8 cellular contexts compared by ENCODE assay signal in genomic region chr9:32384364-32385134, GRCh38. TPM values are rescaled to one million over a fixed set of nuclear protein-coding genes. Genes with fewer than 3 reads are reported as not detected.
DNase-seq lines count a peak whose midpoint lies in the region; ATAC-seq and TF ChIP-seq lines count a peak whose summit lies in the region.

TSS of gene ACO1 (plus strand) at chr9:32384643. CDS start at chr9:32405507, 20,864 bp downstream.

- BruUV-seq in IMR-90 (replicated peaks; lab: Mats Ljungman, UMichigan), result no TSS peak

- WGBS in IMR-90 (ENCODE audit: extremely low coverage in 2 of 2, insufficient read length in 1 of 2), 2 experiments, result 0% methylated on average over 17 of the region's 71 CpGs; no CpG with 5 or more reads in 1 of the 2 experiments

- ATAC-seq in GM21576 (IDR thresholded peaks at IDR 0.05; ENCODE audit: unreplicated experiment), result peak; percentile 97
- ATAC-seq in IMR-90 (ENCODE audit: low read depth), result peak; percentile 96
- peak; percentile 94 for ATAC-seq in activated T-helper 17 cell treated with anti-CD3 and anti-CD28 coated beads, Interleukin-2, amount 50 U/mL, for 72 hours (replicated peaks)
- ATAC-seq in natural killer cell, result peak; percentile 97 to 98 (median 98)

- TF ChIP-seq RAD21 in IMR-90 (IDR thresholded peaks at IDR 0.05; ENCODE audit: low read length), result no peak

- H3K27ac ChIP-seq in IMR-90 (ENCODE audit: insufficient read depth, low read length), result peak within 1 kb of the TSS; percentile 97

- peak within 1 kb of the TSS; percentile 81 for H3K4me3 Mint-ChIP-seq in activated T-helper 17 cell treated with anti-CD3 and anti-CD28 coated beads, Interleukin-2, amount 50 U/mL, for 72 hours
- peak within 1 kb of the TSS; percentile 85 for H3K4me3 Mint-ChIP-seq in natural killer cell

- H3K4me1 ChIP-seq in IMR-90 (ENCODE audit: control insufficient read depth, insufficient read depth, low read length), result peaks cover 19% of the 10 kb centered on the region

- peaks cover 9% of the 10 kb centered on the region for H3K27me3 Mint-ChIP-seq in activated T-helper 17 cell treated with anti-CD3 and anti-CD28 coated beads, Interleukin-2, amount 50 U/mL, for 72 hours
- peaks cover 12 to 32% of the 10 kb centered on the region in 2 donors for H3K27me3 Mint-ChIP-seq in natural killer cell (ENCODE audit: low read depth in 2 of 2)

- no peaks in the 10 kb centered on the region for H3K36me3 Mint-ChIP-seq in activated T-helper 17 cell treated with anti-CD3 and anti-CD28 coated beads, Interleukin-2, amount 50 U/mL, for 72 hours (ENCODE audit: low read depth)
- H3K36me3 Mint-ChIP-seq in natural killer cell, result no peaks in the 10 kb centered on the region

- in situ Hi-C loops in IMR-90 (cut with MboI; ENCODE audit: low sequenced_read_pairs), result loop anchor here (5.0 kb wide), 1 partner anchor 193 kb away; no protein-coding TSS in a partner anchor

- H3K9me3 Mint-ChIP-seq in activated T-helper 17 cell treated with anti-CD3 and anti-CD28 coated beads, Interleukin-2, amount 50 U/mL, for 72 hours, result no peaks in the 10 kb centered on the region
- no peaks in the 10 kb centered on the region for H3K9me3 Mint-ChIP-seq in natural killer cell

- peak within 1 kb of the TSS; percentile 99 for H3K9ac ChIP-seq in IMR-90 (ENCODE audit: low read depth, low read length)

- peak within 1 kb of the TSS; percentile 94 for H2BK5ac ChIP-seq in IMR-90 (ENCODE audit: low read depth, low read length, poor library complexity, severe bottlenecking)

- H3K23ac ChIP-seq in IMR-90 (ENCODE audit: low read depth, low read length), result peak within 1 kb of the TSS; percentile 96

- TF ChIP-seq CTCF in IMR-90 (conservative IDR thresholded peaks at IDR 0.05; ENCODE audit: low read depth, low read length) (no peak), fibroblast of mammary gland (conservative IDR thresholded peaks at IDR 0.05; ENCODE audit: control insufficient read depth, insufficient read depth, low read depth, low read length) (no peak), natural killer cell (IDR thresholded peaks at IDR 0.05) (no peak)

- peak within 1 kb of the TSS; percentile 84 for H2AK5ac ChIP-seq in IMR-90 (ENCODE audit: low read depth, low read length)

- H3K9me3 ChIP-seq in IMR-90 (ENCODE audit: control insufficient read depth, insufficient read depth, low read length), result no peaks in the 10 kb centered on the region

- dilution Hi-C loops in IMR-90 (cut with HindIII; ENCODE audit: low sequenced_read_pairs, unreplicated experiment), result no loop called here

- peak within 1 kb of the TSS; percentile 97 for H3K4me2 ChIP-seq in IMR-90 (ENCODE audit: low read depth, low read length)

- intact Hi-C loops in IMR-90 (cut with micrococcal nuclease) (loop anchor here (1.0 to 2.0 kb wide), 4 partner anchors 11 to 189 kb away; partner anchors contain the start of genes NDUFB6 and RIGI), natural killer cell (cut with micrococcal nuclease) (loop anchor here (1.0 kb wide), 1 partner anchor 189 kb away; the partner anchor contains the start of gene NDUFB6)

- peak within 1 kb of the TSS; percentile 95 for H3K18ac ChIP-seq in IMR-90 (ENCODE audit: low read depth, low read length)

- H3K27ac Mint-ChIP-seq in activated T-helper 17 cell treated with anti-CD3 and anti-CD28 coated beads, Interleukin-2, amount 50 U/mL, for 72 hours, result peak within 1 kb of the TSS; percentile 57
- H3K27ac Mint-ChIP-seq in natural killer cell, result peak within 1 kb of the TSS in 1 of 2 donors; percentile 63

- peak; percentile 75 for DNase-seq in DMS79 treated with DMSO at 0.1 percent for 48 hours (lab: John Stamatoyannopoulos, UW)
- DNase-seq in IMR-90, result peak; percentile 82
- DNase-seq in RKO (ENCODE audit: low spot score), result peak; percentile 87
- DNase-seq in fibroblast of mammary gland (ENCODE audit: low read depth), result peak; percentile 77
- DNase-seq in natural killer cell, result peak; percentile 86
- DNase-seq in stimulated activated naive CD4-positive, alpha-beta T cell (lab: John Stamatoyannopoulos, UW), result peak; percentile 66 to 84 (median 80)

- H3K56ac ChIP-seq in IMR-90 (ENCODE audit: extremely low read depth, insufficient read depth, low read length), result peak within 1 kb of the TSS; percentile 89

- H2AK9ac ChIP-seq in IMR-90 (replicated peaks; ENCODE audit: low read depth, low read length, poor library complexity), result peak within 1 kb of the TSS; percentile 84

- peaks cover 25% of the 10 kb centered on the region for H3K36me3 ChIP-seq in IMR-90 (ENCODE audit: control insufficient read depth, insufficient read depth, low read length)

- H3K9me1 ChIP-seq in IMR-90 (ENCODE audit: insufficient read depth, low read length), result peaks cover 19% of the 10 kb centered on the region

- H4K91ac ChIP-seq in IMR-90 (ENCODE audit: insufficient read depth, low read depth, low read length), result peak within 1 kb of the TSS; percentile 87

- no peaks in the 10 kb centered on the region for H3K27me3 ChIP-seq in IMR-90 (ENCODE audit: control insufficient read depth, insufficient read depth, low read length)

- H2BK120ac ChIP-seq in IMR-90 (ENCODE audit: low read depth, low read length), result peak within 1 kb of the TSS; percentile 90

- peak within 1 kb of the TSS; percentile 92 for H2BK15ac ChIP-seq in IMR-90 (ENCODE audit: low read depth, low read length)

- CTCF ChIA-PET in IMR-90 (lab: Yijun Ruan, JAX), result interaction anchor here (0.9 to 3.1 kb wide), 8 partner anchors 10 to 198 kb away, joined by 3 to 9 read pairs (median 4); no protein-coding TSS in a partner anchor

- peaks cover 40% of the 10 kb centered on the region for H4K20me1 ChIP-seq in IMR-90 (ENCODE audit: insufficient read depth, low read length)

- POLR2A ChIA-PET in IMR-90 (lab: Charles Lee; ENCODE audit: unreplicated experiment), result interaction anchor here (0.6 to 1.0 kb wide), 4 partner anchors 13 to 188 kb away, joined by 3 to 4 read pairs (median 3); no protein-coding TSS in a partner anchor

- H4K8ac ChIP-seq in IMR-90 (ENCODE audit: low read depth in 2 of 2, low read length in 2 of 2), result peak within 1 kb of the TSS; percentile 46 to 85

- H2AFZ ChIP-seq in IMR-90 (replicated peaks; ENCODE audit: low read length, poor library complexity), result peak within 1 kb of the TSS; percentile 98

- H2BK20ac ChIP-seq in IMR-90 (ENCODE audit: low read depth, low read length), result peak within 1 kb of the TSS; percentile 73; the same call in 1 of the 2 replicates

- peak within 1 kb of the TSS; percentile 99 for H3K4me3 ChIP-seq in IMR-90 (ENCODE audit: insufficient read depth, low read depth, low read length)
- H3K4me3 ChIP-seq in fibroblast of mammary gland (ENCODE audit: control insufficient read depth, low read depth, low read length), result peak within 1 kb of the TSS; percentile 87

- H3K4me1 Mint-ChIP-seq in activated T-helper 17 cell treated with anti-CD3 and anti-CD28 coated beads, Interleukin-2, amount 50 U/mL, for 72 hours, result peaks cover 4% of the 10 kb centered on the region
- H3K4me1 Mint-ChIP-seq in natural killer cell, result peaks cover 5 to 12% of the 10 kb centered on the region in 2 donors

- peak within 1 kb of the TSS; percentile 90 for H4K5ac ChIP-seq in IMR-90 (ENCODE audit: low read depth, low read length)

- peak within 1 kb of the TSS; percentile 97 for H3K14ac ChIP-seq in IMR-90 (replicated peaks; ENCODE audit: low read depth, low read length)

- peak within 1 kb of the TSS; percentile 86 for H3K4ac ChIP-seq in IMR-90 (ENCODE audit: low read depth, low read length)

- H3K79me1 ChIP-seq in IMR-90 (ENCODE audit: low read depth in 1 of 2, low read length in 2 of 2), result peaks cover 16 to 43% of the 10 kb centered on the region in 2 experiments

- TF ChIP-seq POLR2A in IMR-90 (IDR thresholded peaks at IDR 0.05; ENCODE audit: low read depth, low read length), result no peak; the same call in 1 of the 2 replicates

TF ChIP-seq in IMR-90, 13 proteins besides CTCF, POLR2A, EP300 and RAD21 (continues in another document):
- peak; percentile 51; the same call in 1 of the 2 replicates for TF ChIP-seq BHLHE40 (IDR thresholded peaks at IDR 0.05; ENCODE audit: low read depth, low read length)
- no peak for TF ChIP-seq NFE2L2 (IDR thresholded peaks at IDR 0.05; ENCODE audit: low read depth, low read length)
- TF ChIP-seq CHD1 (IDR thresholded peaks at IDR 0.05; ENCODE audit: low read depth, low read length), result no peak
- no peak for TF ChIP-seq FOS (IDR thresholded peaks at IDR 0.05; ENCODE audit: low read depth, low read length)
- TF ChIP-seq SMC3 (IDR thresholded peaks at IDR 0.05; ENCODE audit: low read depth, low read length), result no peak
- TF ChIP-seq MAFK (IDR thresholded peaks at IDR 0.05; ENCODE audit: low read depth, low read length), result no peak
- 0 out of 2 replicates have a peak, but pooled peaks have one; percentile 37 for TF ChIP-seq MXI1 (IDR thresholded peaks at IDR 0.05; ENCODE audit: borderline replicate concordance, low read depth, low read length)
- TF ChIP-seq CEBPB (IDR thresholded peaks at IDR 0.05; ENCODE audit: low read depth, low read length), result no peak
- TF ChIP-seq ELK1 (IDR thresholded peaks at IDR 0.05; ENCODE audit: borderline replicate concordance, low read depth, low read length), result no peak
- TF ChIP-seq MAZ (IDR thresholded peaks at IDR 0.05; ENCODE audit: borderline replicate concordance, low read depth, low read length), result peak; percentile 81; the same call in 1 of the 2 replicates
- no peak for TF ChIP-seq RCOR1 (IDR thresholded peaks at IDR 0.05; ENCODE audit: insufficient replicate concordance, low read length)
- TF ChIP-seq RFX5 (IDR thresholded peaks at IDR 0.05; ENCODE audit: low read depth, low read length), result no peak

RNA-seq across cellular contexts. Expression of gene ACO1, which starts in this region (rescaled TPM):
- 140 and 158 TPM in 2 replicates for total RNA-seq in IMR-90 (2012; rRNA removed)
- 77.6 and 85.9 TPM in 2 replicates for polyA plus RNA-seq in IMR-90 (2012; rRNA removed)
- polyA plus RNA-seq in IMR-90 (2012; cell fraction: cytosol; rRNA removed), result 51.2 and 73.8 TPM in 2 replicates
- 25.2 and 63.2 TPM in 2 replicates for polyA plus RNA-seq in IMR-90 (2012; cell fraction: nucleus; rRNA removed; ENCODE audit: low replicate concordance)
- 10 to 100 TPM in 1 of 2 donors, 1 to 10 TPM in 1; 9.4 to 11.8 TPM for total RNA-seq in activated T-helper 17 cell treated with anti-CD3 and anti-CD28 coated beads, Interleukin-2, amount 50 U/mL, for 72 hours
- 1 to 10 TPM; 5.8 to 7.4 (median 6.9) TPM for total RNA-seq in natural killer cell

Comparison
In these comparisons a context has a peak if more than half of its experiments do, and no peak if none do; other contexts are left out.
1. Peak in every context shown above with its lines: DNase-seq, ATAC-seq, H3K4me3 ChIP-seq and H3K27ac ChIP-seq.
2. RNA of gene ACO1 (total RNA-seq): 140 to 158 TPM in IMR-90; 9.4 to 11.8 TPM in activated T-helper 17 cell treated with anti-CD3 and anti-CD28 coated beads, Interleukin-2, amount 50 U/mL, for 72 hours and 5.8 to 7.4 TPM in natural killer cell; every median in the first group is over 10 times any median in the second.